Comparison of ENCODE assay signal across 1 cellular context in the genomic region with DNA sequence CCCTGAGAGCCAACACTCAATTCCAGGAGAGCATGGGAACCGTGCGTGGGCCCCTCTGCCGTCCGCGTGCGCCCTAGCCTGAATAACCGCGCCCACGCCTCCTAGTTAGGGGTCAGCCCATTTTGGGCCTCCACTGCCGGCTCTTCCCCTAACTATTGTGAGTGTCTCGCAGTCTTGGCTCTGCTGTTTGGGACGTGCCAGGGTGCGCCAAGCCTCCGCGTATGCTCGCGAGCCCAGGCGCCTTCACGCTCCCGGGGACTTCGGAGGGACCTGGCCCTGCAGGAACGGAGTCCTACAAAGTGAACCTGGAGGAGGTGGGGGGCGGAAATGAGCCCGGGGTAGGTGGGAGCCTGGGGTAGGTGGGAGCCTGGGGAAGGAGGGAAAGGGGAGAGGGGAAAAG.
TF ChIP-seq lines count a peak whose summit lies in the region.

No MANE protein-coding gene starts in this region.

TF ChIP-seq in SK-N-SH treated with all-trans-retinoic acid at 6 μM for 48 hours, 23 proteins besides CTCF, POLR2A, EP300 and RAD21:
- TF ChIP-seq ZC3H10 (CRISPR knock-in tag; IDR thresholded peaks at IDR 0.05) (no peak), TOX (CRISPR knock-in tag; IDR thresholded peaks at IDR 0.05; ENCODE audit: borderline replicate concordance) (no peak), ZNF8 (CRISPR knock-in tag; IDR thresholded peaks at IDR 0.05) (no peak)
